ENCODE assay signal across 8 cellular contexts in genomic region chr6:43013020-43013842, GRCh38. TPM values are rescaled to one million over a fixed set of nuclear protein-coding genes. Genes with fewer than 3 reads are reported as not detected.
DNase-seq lines count a peak whose midpoint lies in the region; ATAC-seq and TF ChIP-seq lines count a peak whose summit lies in the region.

No MANE protein-coding gene starts in this region.

- H3K9ac ChIP-seq in parathyroid adenoma: peak overlapping the region; percentile 54

- no peak for TF ChIP-seq CTCF in parathyroid adenoma (IDR thresholded peaks at IDR 0.05)

- H3K27ac ChIP-seq in parathyroid adenoma: peak overlapping the region; percentile 72

- in situ Hi-C loops in G401 (cut with HindIII; ENCODE audit: low sequenced_read_pairs): no loop called here

- H3K4me1 ChIP-seq in parathyroid adenoma: peaks cover 18% of the 10 kb centered on the region

- no peak for DNase-seq in T-helper 2 cell treated with Interferon-gamma antibody and Interleukin-4, amounts not matched to agents 5 μg/mL and 100 μg/mL, for 36 hours (ENCODE audit: low spot score)
- no peak for DNase-seq in T-helper 2 cell
- peak; percentile 65 for DNase-seq in T1000 (lab: John Stamatoyannopoulos, UW)
- peak; percentile 41 for DNase-seq in fibroblast of peridontal ligament (ENCODE audit: extremely low read depth)
- DNase-seq in G401 (ENCODE audit: low spot score): no peak
- no peak for DNase-seq in NCI-H2029 (lab: John Stamatoyannopoulos, UW)

- peak; percentile 1 for ATAC-seq in HG03159 (IDR thresholded peaks at IDR 0.05; ENCODE audit: unreplicated experiment)

- no peaks in the 10 kb centered on the region for H3K36me3 ChIP-seq in parathyroid adenoma (ENCODE audit: control insufficient read depth, insufficient read depth, low read length)

- peak overlapping the region; percentile 81 for H3K4me2 ChIP-seq in parathyroid adenoma (ENCODE audit: low read length)

- peak overlapping the region; percentile 92 for H3K27ac Mint-ChIP-seq in T-helper 2 cell treated with Interferon-gamma antibody and Interleukin-4, amounts not matched to agents 5 μg/mL and 100 μg/mL, for 36 hours

- no peaks in the 10 kb centered on the region for H3K27me3 ChIP-seq in parathyroid adenoma (ENCODE audit: control insufficient read depth, insufficient read depth, low read length)

- no peaks in the 10 kb centered on the region for H3K9me3 ChIP-seq in parathyroid adenoma (ENCODE audit: control insufficient read depth, low read length)

- H3K27me3 Mint-ChIP-seq in T-helper 2 cell treated with Interferon-gamma antibody and Interleukin-4, amounts not matched to agents 5 μg/mL and 100 μg/mL, for 36 hours (ENCODE audit: low read depth): no peaks in the 10 kb centered on the region

- H3K36me3 Mint-ChIP-seq in T-helper 2 cell treated with Interferon-gamma antibody and Interleukin-4, amounts not matched to agents 5 μg/mL and 100 μg/mL, for 36 hours (ENCODE audit: low read depth): peaks cover 54% of the 10 kb centered on the region

- H3K9me3 Mint-ChIP-seq in T-helper 2 cell treated with Interferon-gamma antibody and Interleukin-4, amounts not matched to agents 5 μg/mL and 100 μg/mL, for 36 hours: no peaks in the 10 kb centered on the region

- peak overlapping the region; percentile 97 for H2AFZ ChIP-seq in parathyroid adenoma

- H3K4me1 Mint-ChIP-seq in T-helper 2 cell treated with Interferon-gamma antibody and Interleukin-4, amounts not matched to agents 5 μg/mL and 100 μg/mL, for 36 hours (ENCODE audit: low read depth): peaks cover 34% of the 10 kb centered on the region

- peak overlapping the region; percentile 97 for H3K4me3 Mint-ChIP-seq in T-helper 2 cell treated with Interferon-gamma antibody and Interleukin-4, amounts not matched to agents 5 μg/mL and 100 μg/mL, for 36 hours

- H3K4me3 ChIP-seq in parathyroid adenoma (ENCODE audit: low read depth, low read length): peak overlapping the region; percentile 79

- H3K79me2 ChIP-seq in parathyroid adenoma: peaks cover 34% of the 10 kb centered on the region

RNA-seq across cellular contexts. Expression of gene MEA1, which starts 0.5 kb away (rescaled TPM):
- 77.0 and 78.3 TPM in 2 replicates for total RNA-seq in G401 (2014; rRNA removed; shearing (Covaris generic))

RNA-seq across cellular contexts. Expression of gene KLHDC3, which starts 0.8 kb away (rescaled TPM):
- total RNA-seq in G401 (2014; rRNA removed; shearing (Covaris generic)): 131 and 136 TPM in 2 replicates

RNA-seq across cellular contexts. Expression of gene RRP36, which starts 8.2 kb away (rescaled TPM):
- total RNA-seq in G401 (2014; rRNA removed; shearing (Covaris generic)): 140 and 164 TPM in 2 replicates

RNA-seq across cellular contexts. Expression of gene PPP2R5D, which starts 28.9 kb away (rescaled TPM):
- 64.8 and 71.0 TPM in 2 replicates for total RNA-seq in G401 (2014; rRNA removed; shearing (Covaris generic))

RNA-seq across cellular contexts. Expression of gene PEX6, which starts 34.2 kb away (rescaled TPM):
- 14.1 and 19.2 TPM in 2 replicates for total RNA-seq in G401 (2014; rRNA removed; shearing (Covaris generic))

Comparison
In these comparisons a context has a peak if more than half of its experiments do, and no peak if none do; other contexts are left out.
1. DNase-seq: peak in T1000 (single experiment) and fibroblast of peridontal ligament (single experiment); none in T-helper 2 cell treated with Interferon-gamma antibody and Interleukin-4, amounts not matched to agents 5 μg/mL and 100 μg/mL, for 36 hours (single experiment), T-helper 2 cell (0 of 5), G401 (single experiment) and NCI-H2029 (single experiment).